Comparison of ENCODE assay signal across 11 cellular contexts in genomic region chr7:102979670-102980069, GRCh38.
"Had no signal": no experiment of that assay in that cellular context is flagged by ENCODE, and none has a peak within 500 bp of the region (broad histone marks: within the 10 kb centered on the region; RNA-seq: fewer than 3 reads in every experiment).

No MANE protein-coding gene starts in this region.

- H3K9me3 Mint-ChIP-seq: GM23338 had no signal

- H3K27ac Mint-ChIP-seq: GM23338, H9, HFFc6 had no signal

- H3K36me3 ChIP-seq: HAP-1 had no signal

- H3K27ac ChIP-seq: GM23248 had no signal

- ATAC-seq: GM23338, HCT116 had no signal

- H3K9ac ChIP-seq: GM23248 had no signal

- H3K4me3 ChIP-seq: GM23248, GM23338, HAP-1 had no signal

- H3K4me3 Mint-ChIP-seq: GM23338, H9, HFFc6 had no signal

- H3K4me1 ChIP-seq: HAP-1 had no signal

- H2AFZ ChIP-seq: GM23248, GM23338 had no signal

- FAIRE-seq: H1, H54 had no signal

- H3K4me2 ChIP-seq: GM23338 had no signal

- DNase-seq: GM23248, GOT3, H7, H9, HCEC 1CT, HFFc6 had no signal
